ENCODE assay signal across 27 cellular contexts in the genomic region with DNA sequence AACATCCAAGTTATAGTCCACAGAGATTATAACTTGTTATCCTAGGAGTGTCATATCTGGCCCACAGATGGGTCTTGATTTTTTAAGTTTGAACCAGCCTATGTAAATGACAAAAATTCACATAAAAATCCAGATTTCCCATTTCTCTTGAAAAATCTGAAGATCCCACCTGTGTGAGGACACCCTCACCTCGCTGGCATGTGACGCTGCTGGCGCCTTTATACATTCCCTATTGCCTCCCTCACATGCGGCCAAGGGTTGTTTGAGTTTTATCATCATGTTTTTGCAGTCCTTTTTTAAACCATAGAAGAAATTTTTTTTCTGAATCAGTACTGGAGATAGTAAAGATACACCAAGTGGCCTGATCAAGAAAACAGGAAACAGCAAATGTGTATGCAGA. TPM values are rescaled to one million over a fixed set of nuclear protein-coding genes. Genes with fewer than 3 reads are reported as not detected.
"Had no signal": no experiment of that assay in that cellular context is flagged by ENCODE, and none has a peak within 500 bp of the region (broad histone marks: within the 10 kb centered on the region; RNA-seq: fewer than 3 reads in every experiment).

No MANE protein-coding gene starts in this region.

- H3K27me3 ChIP-seq: pancreas, stomach, testis, thyroid gland, transverse colon, upper lobe of right lung had no signal

- H3K4me3 ChIP-seq: left ventricle myocardium inferior, lung, pancreas, prostate gland, skin epidermis, stomach, testis, thyroid gland, transverse colon, upper lobe of right lung had no signal

- H3K9me3 ChIP-seq: pancreas, prostate gland, stomach, testis, thyroid gland, transverse colon, upper lobe of right lung had no signal

- H3K36me3 ChIP-seq: left ventricle myocardium inferior, pancreas, prostate gland, stomach, thyroid gland, transverse colon, upper lobe of right lung had no signal

- FAIRE-seq: pancreas, urothelium cell line had no signal

- H3K4me1 ChIP-seq: left ventricle myocardium inferior, pancreas, prostate gland, stomach, testis, thyroid gland, transverse colon, upper lobe of right lung had no signal

- DNase-seq: islet precursor cell; left ventricle myocardium inferior; naive B cell; natural killer cell; pancreas; posterior cingulate gyrus; right cardiac atrium; stimulated activated CD4-positive, alpha-beta T cell treated with anti-CD3 and anti-CD28 coated beads, Interleukin-12 subunit alpha, Interleukin-12 subunit beta, amount 100 ng/mL, for 4 hours; stimulated activated CD4-positive, alpha-beta T cell treated with anti-CD3 and anti-CD28 coated beads, Interleukin-15, amount 100 ng/mL, for 24 hours; stimulated activated CD4-positive, alpha-beta T cell treated with anti-CD3 and anti-CD28 coated beads, Interleukin-2, amount 100 ng/mL, for 24 hours; stimulated activated CD4-positive, alpha-beta T cell treated with anti-CD3 and anti-CD28 coated beads, Interleukin-4, amount 100 ng/mL, for 1 hour; stimulated activated naive B cell treated with anti-CD40 and anti-IgM and Interleukin-4, amounts not matched to agents 10 μg/mL and 1 μg/mL and 100 μg/mL, for 72 hours; stimulated activated naive CD8-positive, alpha-beta T cell treated with anti-CD3 and anti-CD28 coated beads, Interleukin-15, Interleukin-2, amounts not matched to agents 100 U/mL and 50 U/mL, for 24 hours; stomach; transverse colon; upper lobe of right lung had no signal

- H3K27ac ChIP-seq: left ventricle myocardium inferior, pancreas, prostate gland, skin epidermis, stomach, testis, thyroid gland, transverse colon, upper lobe of right lung had no signal

RNA-seq across cellular contexts. Expression of a gene that starts 25.9 kb away (rescaled TPM):
- total RNA-seq: kidney epithelial cell, left ventricle myocardium inferior, lower leg skin, mesothelial cell of epicardium, right cardiac atrium, sciatic nerve, stomach, thyroid gland, transverse colon, upper lobe of right lung had no signal
- polyA plus RNA-seq: neural cell, right cardiac atrium, stomach had no signal
